36 cellular contexts compared by ENCODE assay signal in genomic region chr3:60949146-60949545, GRCh38.
"Had no signal": no experiment of that assay in that cellular context is flagged by ENCODE, and none has a peak within 500 bp of the region (broad histone marks: within the 10 kb centered on the region; RNA-seq: fewer than 3 reads in every experiment).

No MANE protein-coding gene starts in this region.

- H3K9me3 Mint-ChIP-seq: activated CD4-positive, alpha-beta memory T cell treated with anti-CD3 and anti-CD28 coated beads, Interleukin-2, amount 10 ng/mL, durations not matched to agents 7 days and 5 days; activated naive CD4-positive, alpha-beta T cell treated with anti-CD3 and anti-CD28 coated beads, Interleukin-2, amount 10 ng/mL, durations not matched to agents 7 days and 5 days; activated naive CD4-positive, alpha-beta T cell treated with anti-CD3 and anti-CD28 coated beads, Interleukin-2, amount 50 U/mL, for 24 hours; T-helper 1 cell treated with Interleukin-12 subunit alpha and Interleukin-12 subunit beta and Interleukin-4 antibody, amounts not matched to agents 30 μg/mL and 1 μg/mL, for 36 hours; T-helper 2 cell treated with Interferon-gamma antibody and Interleukin-4, amounts not matched to agents 5 μg/mL and 100 μg/mL, for 36 hours had no signal

- H3K27ac ChIP-seq: ascending aorta, body of pancreas, brain microvascular endothelial cell, breast epithelium, WERI-Rb-1 had no signal

- H3K27me3 Mint-ChIP-seq: activated CD4-positive, alpha-beta memory T cell treated with anti-CD3 and anti-CD28 coated beads, Interleukin-2, amount 10 ng/mL, durations not matched to agents 7 days and 5 days; activated CD4-positive, alpha-beta T cell treated with anti-CD3 and anti-CD28 coated beads for 36 hours; activated CD4-positive, alpha-beta T cell treated with anti-CD3 and anti-CD28 coated beads, Interleukin-2, amount 10 ng/mL, durations not matched to agents 7 days and 5 days; activated CD8-positive, alpha-beta memory T cell treated with anti-CD3 and anti-CD28 coated beads, Interleukin-2, amount 10 ng/mL, durations not matched to agents 7 days and 5 days; activated naive CD4-positive, alpha-beta T cell treated with anti-CD3 and anti-CD28 coated beads, Interleukin-2, amount 10 ng/mL, durations not matched to agents 7 days and 5 days; activated naive CD4-positive, alpha-beta T cell treated with anti-CD3 and anti-CD28 coated beads, Interleukin-2, amount 50 U/mL, for 24 hours; activated naive CD8-positive, alpha-beta T cell; activated naive CD8-positive, alpha-beta T cell treated with anti-CD3 and anti-CD28 coated beads, Interleukin-2, amount 10 ng/mL, durations not matched to agents 7 days and 5 days; activated naive CD8-positive, alpha-beta T cell treated with anti-CD3 and anti-CD28 coated beads, Interleukin-2, amount 50 U/mL, for 24 hours; activated T-cell treated with anti-CD3 and anti-CD28 coated beads, Interleukin-2, amount 50 U/mL, for 24 hours; central memory CD8-positive, alpha-beta T cell had no signal

- H3K9me3 ChIP-seq: ascending aorta, body of pancreas, breast epithelium had no signal

- H3K36me3 Mint-ChIP-seq: activated CD8-positive, alpha-beta memory T cell treated with anti-CD3 and anti-CD28 coated beads, Interleukin-2, amount 10 ng/mL, durations not matched to agents 7 days and 5 days; activated naive CD4-positive, alpha-beta T cell treated with anti-CD3 and anti-CD28 coated beads, Interleukin-2, amount 10 ng/mL, durations not matched to agents 7 days and 5 days; activated naive CD4-positive, alpha-beta T cell treated with anti-CD3 and anti-CD28 coated beads, Interleukin-2, amount 50 U/mL, for 24 hours; activated naive CD8-positive, alpha-beta T cell; activated naive CD8-positive, alpha-beta T cell treated with anti-CD3 and anti-CD28 coated beads, Interleukin-2, amount 10 ng/mL, durations not matched to agents 7 days and 5 days; WTC11 had no signal

- H3K4me3 Mint-ChIP-seq: activated CD4-positive, alpha-beta memory T cell treated with anti-CD3 and anti-CD28 coated beads, Interleukin-2, amount 10 ng/mL, durations not matched to agents 7 days and 5 days; activated CD4-positive, alpha-beta T cell treated with anti-CD3 and anti-CD28 coated beads for 36 hours; activated CD4-positive, alpha-beta T cell treated with anti-CD3 and anti-CD28 coated beads, Interleukin-2, amount 10 ng/mL, durations not matched to agents 7 days and 5 days; activated CD8-positive, alpha-beta memory T cell treated with anti-CD3 and anti-CD28 coated beads, Interleukin-2, amount 10 ng/mL, durations not matched to agents 7 days and 5 days; activated CD8-positive, alpha-beta T cell treated with anti-CD3 and anti-CD28 coated beads, Interleukin-2, amount 10 ng/mL, durations not matched to agents 7 days and 5 days; activated naive CD4-positive, alpha-beta T cell treated with anti-CD3 and anti-CD28 coated beads, Interleukin-2, amount 10 ng/mL, durations not matched to agents 7 days and 5 days; activated naive CD4-positive, alpha-beta T cell treated with anti-CD3 and anti-CD28 coated beads, Interleukin-2, amount 50 U/mL, for 24 hours; activated naive CD8-positive, alpha-beta T cell; activated naive CD8-positive, alpha-beta T cell treated with anti-CD3 and anti-CD28 coated beads, Interleukin-2, amount 10 ng/mL, durations not matched to agents 7 days and 5 days; activated naive CD8-positive, alpha-beta T cell treated with anti-CD3 and anti-CD28 coated beads, Interleukin-2, amount 50 U/mL, for 24 hours; activated T-cell treated with anti-CD3 and anti-CD28 coated beads, Interleukin-2, amount 50 U/mL, for 24 hours; central memory CD8-positive, alpha-beta T cell; T-helper 1 cell treated with Interleukin-12 subunit alpha and Interleukin-12 subunit beta and Interleukin-4 antibody, amounts not matched to agents 30 μg/mL and 1 μg/mL, for 36 hours; T-helper 2 cell treated with Interferon-gamma antibody and Interleukin-4, amounts not matched to agents 5 μg/mL and 100 μg/mL, for 36 hours; WTC11 had no signal

- ATAC-seq: activated CD4-positive, alpha-beta T cell treated with anti-CD3 and anti-CD28 coated beads for 36 hours; activated CD4-positive, CD25-positive, alpha-beta regulatory T cell treated with anti-CD3 and anti-CD28 coated beads, Interleukin-2, amount 50 U/mL, for 24 hours; activated CD8-positive, alpha-beta memory T cell treated with anti-CD3 and anti-CD28 coated beads, Interleukin-2, amount 10 ng/mL, durations not matched to agents 7 days and 5 days; activated CD8-positive, alpha-beta T cell treated with anti-CD3 and anti-CD28 coated beads, Interleukin-2, amount 10 ng/mL, durations not matched to agents 7 days and 5 days; activated naive CD8-positive, alpha-beta T cell treated with anti-CD3 and anti-CD28 coated beads, Interleukin-2, amount 50 U/mL, for 24 hours; body of pancreas; WTC11 had no signal

- H3K4me3 ChIP-seq: ascending aorta, body of pancreas, breast epithelium had no signal

- H3K27ac Mint-ChIP-seq: activated CD4-positive, alpha-beta memory T cell treated with anti-CD3 and anti-CD28 coated beads, Interleukin-2, amount 10 ng/mL, durations not matched to agents 7 days and 5 days; activated CD4-positive, alpha-beta T cell treated with anti-CD3 and anti-CD28 coated beads for 36 hours; activated CD4-positive, alpha-beta T cell treated with anti-CD3 and anti-CD28 coated beads, Interleukin-2, amount 10 ng/mL, durations not matched to agents 7 days and 5 days; activated CD8-positive, alpha-beta memory T cell treated with anti-CD3 and anti-CD28 coated beads, Interleukin-2, amount 10 ng/mL, durations not matched to agents 7 days and 5 days; activated CD8-positive, alpha-beta T cell treated with anti-CD3 and anti-CD28 coated beads, Interleukin-2, amount 10 ng/mL, durations not matched to agents 7 days and 5 days; activated naive CD4-positive, alpha-beta T cell treated with anti-CD3 and anti-CD28 coated beads, Interleukin-2, amount 10 ng/mL, durations not matched to agents 7 days and 5 days; activated naive CD4-positive, alpha-beta T cell treated with anti-CD3 and anti-CD28 coated beads, Interleukin-2, amount 50 U/mL, for 24 hours; activated naive CD8-positive, alpha-beta T cell; activated naive CD8-positive, alpha-beta T cell treated with anti-CD3 and anti-CD28 coated beads, Interleukin-2, amount 10 ng/mL, durations not matched to agents 7 days and 5 days; activated naive CD8-positive, alpha-beta T cell treated with anti-CD3 and anti-CD28 coated beads, Interleukin-2, amount 50 U/mL, for 24 hours; activated T-cell treated with anti-CD3 and anti-CD28 coated beads, Interleukin-2, amount 50 U/mL, for 24 hours; activated T-helper 2 cell treated with anti-CD3 and anti-CD28 coated beads, Interferon-gamma antibody, Interleukin-2, Interleukin-4, amounts not matched to agents 10 μg/mL and 5 μg/mL and 100 μg/mL, durations not matched to agents 14 hours and 24 hours and 36 hours; T-helper 1 cell treated with Interleukin-12 subunit alpha and Interleukin-12 subunit beta and Interleukin-4 antibody, amounts not matched to agents 30 μg/mL and 1 μg/mL, for 36 hours; T-helper 2 cell treated with Interferon-gamma antibody and Interleukin-4, amounts not matched to agents 5 μg/mL and 100 μg/mL, for 36 hours; WTC11 had no signal

- H3K4me1 ChIP-seq: ascending aorta, body of pancreas, breast epithelium had no signal

- H3K4me1 Mint-ChIP-seq: activated CD4-positive, alpha-beta memory T cell treated with anti-CD3 and anti-CD28 coated beads, Interleukin-2, amount 10 ng/mL, durations not matched to agents 7 days and 5 days; activated CD4-positive, alpha-beta T cell treated with anti-CD3 and anti-CD28 coated beads for 36 hours; activated CD4-positive, alpha-beta T cell treated with anti-CD3 and anti-CD28 coated beads, Interleukin-2, amount 10 ng/mL, durations not matched to agents 7 days and 5 days; activated CD8-positive, alpha-beta memory T cell treated with anti-CD3 and anti-CD28 coated beads, Interleukin-2, amount 10 ng/mL, durations not matched to agents 7 days and 5 days; activated naive CD4-positive, alpha-beta T cell treated with anti-CD3 and anti-CD28 coated beads, Interleukin-2, amount 10 ng/mL, durations not matched to agents 7 days and 5 days; activated naive CD8-positive, alpha-beta T cell treated with anti-CD3 and anti-CD28 coated beads, Interleukin-2, amount 10 ng/mL, durations not matched to agents 7 days and 5 days; activated naive CD8-positive, alpha-beta T cell treated with anti-CD3 and anti-CD28 coated beads, Interleukin-2, amount 50 U/mL, for 24 hours; central memory CD8-positive, alpha-beta T cell had no signal

- H3K27me3 ChIP-seq: ascending aorta, body of pancreas, brain microvascular endothelial cell, breast epithelium had no signal

- DNase-seq: activated CD4-positive, alpha-beta memory T cell treated with anti-CD3 and anti-CD28 coated beads, Interleukin-2, amount 10 ng/mL, durations not matched to agents 7 days and 5 days; activated CD4-positive, alpha-beta T cell treated with anti-CD3 and anti-CD28 coated beads for 1 hour; activated CD4-positive, alpha-beta T cell treated with anti-CD3 and anti-CD28 coated beads for 36 hours; activated CD4-positive, alpha-beta T cell treated with anti-CD3 and anti-CD28 coated beads for 48 hours; activated CD4-positive, alpha-beta T cell treated with anti-CD3 and anti-CD28 coated beads, Interleukin-2, amount 10 ng/mL, durations not matched to agents 7 days and 5 days; activated CD4-positive, alpha-beta T cell treated with anti-CD3 and anti-CD28 coated beads, Interleukin-2, amount 50 U/mL, for 48 hours; activated CD4-positive, CD25-positive, alpha-beta regulatory T cell; activated CD8-positive, alpha-beta memory T cell treated with anti-CD3 and anti-CD28 coated beads for 24 hours; activated CD8-positive, alpha-beta memory T cell treated with anti-CD3 and anti-CD28 coated beads, Interleukin-2, amount 10 ng/mL, durations not matched to agents 7 days and 5 days; activated CD8-positive, alpha-beta memory T cell treated with anti-CD3 and anti-CD28 coated beads, Interleukin-2, amount 50 U/mL, for 48 hours; activated CD8-positive, alpha-beta T cell treated with anti-CD3 and anti-CD28 coated beads, Interleukin-2, amount 10 ng/mL, durations not matched to agents 7 days and 5 days; activated effector memory CD4-positive, alpha-beta T cell treated with Interleukin-2 at 50 U/mL for 16 hours; activated gamma-delta T cell; activated naive CD4-positive, alpha-beta T cell treated with anti-CD3 and anti-CD28 coated beads, Interleukin-2, amount 10 ng/mL, durations not matched to agents 7 days and 5 days; activated naive CD4-positive, alpha-beta T cell treated with Interleukin-2 at 50 U/mL for 16 hours; activated naive CD8-positive, alpha-beta T cell treated with anti-CD3 and anti-CD28 coated beads, Interleukin-2, amount 10 ng/mL, durations not matched to agents 7 days and 5 days; activated naive CD8-positive, alpha-beta T cell treated with anti-CD3 and anti-CD28 coated beads, Interleukin-2, amount 50 U/mL, for 24 hours; activated T-cell treated with anti-CD3 and anti-CD28 coated beads, Interleukin-2, amount 50 U/mL, for 24 hours; activated T-cell treated with anti-CD3 and anti-CD28 coated beads, Interleukin-2, amount 50 U/mL, for 48 hours; amygdala; body of pancreas; cerebellar nuclear complex; T-helper 1 cell; T-helper 9 cell; WERI-Rb-1 had no signal

- H3K36me3 ChIP-seq: ascending aorta, brain microvascular endothelial cell, breast epithelium, WERI-Rb-1 had no signal
